8 cellular contexts compared by ENCODE assay signal in the genomic region with DNA sequence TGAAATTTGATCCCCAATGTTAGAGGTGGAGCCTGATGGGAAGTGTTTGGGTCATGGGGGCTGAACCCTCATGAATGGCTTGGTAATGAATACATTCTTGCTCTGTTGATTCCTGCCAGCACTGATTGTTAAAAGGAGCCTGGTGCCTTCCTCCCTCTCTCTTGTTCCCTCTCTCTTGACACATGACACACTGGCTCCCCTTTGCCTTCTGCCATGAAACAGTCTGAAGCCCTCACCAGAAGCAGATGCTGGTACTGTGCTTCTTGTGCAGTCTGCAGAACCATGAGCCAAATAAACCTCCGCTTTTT. TPM values are rescaled to one million over a fixed set of nuclear protein-coding genes. Genes with fewer than 3 reads are reported as not detected.
DNase-seq lines count a peak whose midpoint lies in the region; ATAC-seq, FAIRE-seq and TF ChIP-seq lines count a peak whose summit lies in the region.

No MANE protein-coding gene starts in this region.

- H3K9me3 Mint-ChIP-seq in activated T-cell treated with anti-CD3 and anti-CD28 coated beads, Interleukin-2, amount 50 U/mL, for 4 hours, result no peaks in the 10 kb centered on the region
- H3K9me3 Mint-ChIP-seq in naive thymus-derived CD8-positive, alpha-beta T cell, result no peaks in the 10 kb centered on the region

- H3K27me3 ChIP-seq in GM12878 (replicated peaks in 1 of 2; ENCODE audit: control insufficient read depth in 2 of 2, insufficient read depth in 2 of 2, low read length in 1 of 2) (no peaks in the 10 kb centered on the region), neutrophil (no peaks in the 10 kb centered on the region)

- TF ChIP-seq POLR2A in GM12878 (IDR thresholded peaks at IDR 0.05; ENCODE audit: low read depth, low read length), result no peak

- H4K20me1 ChIP-seq in GM12878 (ENCODE audit: control insufficient read depth, insufficient read depth), result no peaks in the 10 kb centered on the region

- no peak for DNase-seq in activated T-cell treated with anti-CD3 and anti-CD28 coated beads, Interleukin-2, amount 50 U/mL, for 4 hours
- DNase-seq in activated T-cell treated with anti-CD3 and anti-CD28 coated beads, Interleukin-2, amount 50 U/mL, for 1 hour, result no peak
- DNase-seq in GM12878 (ENCODE audit: low read depth, low spot score) (no peak), amniotic stem cell (lab: John Stamatoyannopoulos, UW) (no peak)
- DNase-seq in naive thymus-derived CD8-positive, alpha-beta T cell, result no peak
- DNase-seq in activated CD8-positive, alpha-beta memory T cell treated with anti-CD3 and anti-CD28 coated beads for 24 hours, result no peak

- H3K27ac ChIP-seq in GM12878 (ENCODE audit: control insufficient read depth, insufficient read depth) (no peak overlapping the region; the same call in 1 of the 2 replicates), neutrophil (peak overlapping the region; percentile 23)

- in situ Hi-C loops in GM12878 (cut with MboI), result no loop called here

- H3K4me3 ChIP-seq in GM12878 (peak overlapping the region; percentile 12; the same call in 1 of the 2 replicates), neutrophil (ENCODE audit: low read depth in 1 of 2, low read length in 1 of 2) (no peak overlapping the region)

- no TSS peak for BruUV-seq in GM12878 (replicated peaks; lab: Mats Ljungman, UMichigan)

- H3K36me3 ChIP-seq in GM12878 (ENCODE audit: control insufficient read depth in 2 of 2, insufficient read depth in 2 of 2, low read length in 1 of 2), result no peaks in the 10 kb centered on the region
- no peaks in the 10 kb centered on the region for H3K36me3 ChIP-seq in neutrophil

- peak overlapping the region in 1 of 10 donors; percentile 15 for H3K27ac Mint-ChIP-seq in naive thymus-derived CD8-positive, alpha-beta T cell

- intact Hi-C loops in GM12878 (cut with micrococcal nuclease; ENCODE audit: unreplicated experiment), result loop anchor here (2.0 kb wide), 1 partner anchor 31 kb away; a partner anchor contains a TSS

- peak overlapping the region; percentile 85 for H2AFZ ChIP-seq in GM12878 (ENCODE audit: control insufficient read depth, low read depth, low read length)

- CTCF ChIA-PET in GM12878 (lab: Yijun Ruan, JAX), result interaction anchor here (0.9 to 1.5 kb wide), 4 partner anchors 11 to 624 kb away, joined by 3 to 5 read pairs (median 4); no protein-coding TSS in a partner anchor

- FAIRE-seq in GM12878 (lab: Jason Lieb, UNC), result no peak

- peak; percentile 17 to 25 for ATAC-seq in activated T-cell treated with anti-CD3 and anti-CD28 coated beads, Interleukin-2, amount 50 U/mL, for 4 hours
- ATAC-seq in HG03457 (IDR thresholded peaks at IDR 0.05; ENCODE audit: unreplicated experiment) (peak; percentile 10), GM12878 (peak; percentile 42)
- no peak for ATAC-seq in naive thymus-derived CD8-positive, alpha-beta T cell

- H3K9ac ChIP-seq in GM12878 (ENCODE audit: control insufficient read depth, insufficient read depth, low read length), result no peak overlapping the region

- TF ChIP-seq CTCF in GM12878 (IDR thresholded peaks at IDR 0.05 in 2 of 3, conservative IDR thresholded peaks at IDR 0.05 in 1 of 3; ENCODE audit: control insufficient read depth in 2 of 3, extremely low read depth in 1 of 3, insufficient read depth in 1 of 3, low read depth in 3 of 3, low read length in 3 of 3) (no peak), neutrophil (IDR thresholded peaks at IDR 0.05) (no peak)

- RAD21 ChIA-PET in GM12878 (lab: Charles Lee; ENCODE audit: unreplicated experiment), result interaction anchor here (1.0 to 2.0 kb wide), 2 partner anchors 42 to 105 kb away, joined by 3 to 5 read pairs; no protein-coding TSS in a partner anchor

- no peaks in the 10 kb centered on the region for H3K27me3 Mint-ChIP-seq in activated T-cell treated with anti-CD3 and anti-CD28 coated beads, Interleukin-2, amount 50 U/mL, for 4 hours (ENCODE audit: low read depth)
- H3K27me3 Mint-ChIP-seq in naive thymus-derived CD8-positive, alpha-beta T cell, result no peaks in the 10 kb centered on the region

- H3K36me3 Mint-ChIP-seq in activated T-cell treated with anti-CD3 and anti-CD28 coated beads, Interleukin-2, amount 50 U/mL, for 4 hours (ENCODE audit: insufficient read depth), result no peaks in the 10 kb centered on the region
- no peaks in the 10 kb centered on the region for H3K36me3 Mint-ChIP-seq in naive thymus-derived CD8-positive, alpha-beta T cell

- no peak for TF ChIP-seq RAD21 in GM12878 (IDR thresholded peaks at IDR 0.05; ENCODE audit: insufficient read depth, low read depth, low read length)

- H3K4me2 ChIP-seq in GM12878 (ENCODE audit: control insufficient read depth, insufficient read depth), result peak overlapping the region; percentile 73; the same call in 1 of the 2 replicates

- H3K4me3 Mint-ChIP-seq in activated T-cell treated with anti-CD3 and anti-CD28 coated beads, Interleukin-2, amount 50 U/mL, for 4 hours, result no peak overlapping the region
- no peak overlapping the region for H3K4me3 Mint-ChIP-seq in naive thymus-derived CD8-positive, alpha-beta T cell

- peaks cover 18% of the 10 kb centered on the region for H3K4me1 ChIP-seq in GM12878 (ENCODE audit: control insufficient read depth, insufficient read depth, low read length)
- H3K4me1 ChIP-seq in neutrophil (ENCODE audit: control insufficient read depth in 1 of 2, insufficient read depth in 1 of 2, low read depth in 1 of 2, low read length in 1 of 2), result peaks cover 0 to 6% of the 10 kb centered on the region in 2 experiments

- SMC1A ChIA-PET in GM12878 (lab: Charles Lee; ENCODE audit: uncharacterized antibody, unreplicated experiment), result interaction anchor here (0.9 to 3.7 kb wide), 4 partner anchors 10 to 341 kb away, joined by 3 to 19 read pairs (median 7); no protein-coding TSS in a partner anchor

- H3K79me2 ChIP-seq in GM12878 (ENCODE audit: control insufficient read depth, insufficient read depth, low read length), result no peaks in the 10 kb centered on the region

- TF ChIP-seq EP300 in GM12878 (IDR thresholded peaks at IDR 0.05; ENCODE audit: borderline replicate concordance in 1 of 2, control insufficient read depth in 1 of 2, low read depth in 2 of 2, low read length in 2 of 2), result no peak

- 45% methylated on average over 1 of the region's 1 CpG for WGBS in GM12878 (ENCODE audit: insufficient coverage, insufficient replicate concordance, low lambda C conversion rate, missing lambda C conversion rate)

- no peaks in the 10 kb centered on the region for H3K9me3 ChIP-seq in GM12878 (replicated peaks; ENCODE audit: control insufficient read depth, insufficient read depth, low read length)
- no peaks in the 10 kb centered on the region for H3K9me3 ChIP-seq in neutrophil

- peaks cover 11% of the 10 kb centered on the region for H3K4me1 Mint-ChIP-seq in activated T-cell treated with anti-CD3 and anti-CD28 coated beads, Interleukin-2, amount 50 U/mL, for 4 hours (ENCODE audit: low read depth)
- H3K4me1 Mint-ChIP-seq in naive thymus-derived CD8-positive, alpha-beta T cell, result peaks cover 0 to 10% (median 6%) of the 10 kb centered on the region in 4 donors

- POLR2A ChIA-PET in GM12878 (lab: Charles Lee), result interaction anchor here (0.8 to 1.0 kb wide), 3 partner anchors 10 to 32 kb away, joined by 3 to 4 read pairs (median 3); no protein-coding TSS in a partner anchor
- POLR2A ChIA-PET in naive thymus-derived CD8-positive, alpha-beta T cell (lab: Charles Lee), result no interaction called here

TF ChIP-seq in GM12878, 131 proteins besides CTCF, POLR2A, EP300 and RAD21 (continues in another document):
- TF ChIP-seq WRNIP1 (IDR thresholded peaks at IDR 0.05; ENCODE audit: borderline replicate concordance, low read depth, low read length) (no peak), RCOR1 (conservative IDR thresholded peaks at IDR 0.05; ENCODE audit: low read depth, low read length) (no peak), ZNF217 (IDR thresholded peaks at IDR 0.05) (no peak)

RNA-seq across cellular contexts. Expression of a gene that starts 30.6 kb away (rescaled TPM):
- 10 to 100 TPM; 28.4 to 32.4 (median 28.6) TPM for total RNA-seq in activated T-cell treated with anti-CD3 and anti-CD28 coated beads, Interleukin-2, amount 50 U/mL, for 4 hours
- 65.4 and 68.5 TPM in 2 replicates for total RNA-seq in GM12878 (2013; cell fraction: nucleolus; rRNA removed)
- total RNA-seq in GM12878 (2014; rRNA removed) (14.4 and 14.6 TPM in 2 replicates), GM12878 (2014; rRNA removed; fragmentation: Illumina TruSeq; extraction: Trizol) (16.5 and 16.7 TPM in 2 replicates), GM12878 (2021) (14.8 and 16.1 TPM in 2 replicates)
- 7.6 TPM for polyA plus RNA-seq in GM12878 (2011; ENCODE audit: low read depth)
- polyA plus RNA-seq in GM12878 (2011; rRNA removed) (14.8 and 17.2 TPM in 2 replicates), GM12878 (2014; fragmentation: Illumina TruSeq; extraction: Trizol) (13.6 and 18.5 TPM in 2 replicates), GM12878 (2014; fragmentation: Nextera tagmentation; extraction: Ambion mirVana) (1 to 10 TPM; 2.0 to 2.6 TPM), GM12878 (2014; rRNA removed) (7.0 and 7.9 TPM in 2 replicates), GM12878 (2016; fragmentation: Nextera tagmentation; extraction: Ambion mirVana) (1 to 10 TPM; 3.0 to 3.5 TPM)
- 7.0 and 8.5 TPM in 2 replicates for polyA plus RNA-seq in GM12878 (2011; cell fraction: cytosol; rRNA removed)
- 11.1 and 12.5 TPM in 2 replicates for polyA plus RNA-seq in GM12878 (2011; cell fraction: nucleus; rRNA removed)
- 8.2 and 10.7 TPM in 2 replicates for polyA plus RNA-seq in GM12878 (2012)
- 21.8 and 35.7 TPM in 2 replicates for polyA minus RNA-seq in GM12878 (2011; rRNA and poly(A)+ RNA removed)
- 7.1 and 7.2 TPM in 2 replicates for polyA minus RNA-seq in GM12878 (2011; cell fraction: cytosol; rRNA and poly(A)+ RNA removed)
- 23.3 and 46.1 TPM in 2 replicates for polyA minus RNA-seq in GM12878 (2011; cell fraction: nucleus; rRNA and poly(A)+ RNA removed)
- 10 to 100 TPM; 91.1 to 94.7 TPM for total RNA-seq in naive thymus-derived CD8-positive, alpha-beta T cell
- polyA plus RNA-seq in naive thymus-derived CD8-positive, alpha-beta T cell, result 1 to 10 TPM; 2.5 to 3.7 (median 3.0) TPM

Comparison
In these comparisons a context has a peak if more than half of its experiments do, and no peak if none do; other contexts are left out.
1. ATAC-seq: peak in activated T-cell treated with anti-CD3 and anti-CD28 coated beads, Interleukin-2, amount 50 U/mL, for 4 hours (2 of 2), HG03457 (single experiment) and GM12878 (single experiment); none in naive thymus-derived CD8-positive, alpha-beta T cell (0 of 2).